Comparison of ENCODE assay signal across 28 cellular contexts in genomic region chr19:11098861-11099260, GRCh38. TPM values are rescaled to one million over a fixed set of nuclear protein-coding genes. Genes with fewer than 3 reads are reported as not detected.
DNase-seq lines count a peak whose midpoint lies in the region; ATAC-seq and TF ChIP-seq lines count a peak whose summit lies in the region.
"Had no signal": no experiment of that assay in that cellular context is flagged by ENCODE, and none has a peak within 500 bp of the region (broad histone marks: within the 10 kb centered on the region; RNA-seq: fewer than 3 reads in every experiment).

No MANE protein-coding gene starts in this region.

- H3K9me3 ChIP-seq in HEK293 (ENCODE audit: control insufficient read depth, insufficient read depth, low read depth, low read length) (no peaks in the 10 kb centered on the region), prostate gland (no peaks in the 10 kb centered on the region)
- H3K9me3 ChIP-seq: adrenal gland, pancreas had no signal

- H3K27ac ChIP-seq in HEK293 (ENCODE audit: extremely low read depth, low read depth, low read length) = no peak overlapping the region
- H3K27ac ChIP-seq in prostate gland = no peak overlapping the region
- H3K27ac ChIP-seq: brain microvascular endothelial cell, pancreas, VCaP had no signal

- H3K27me3 ChIP-seq in prostate gland (replicated peaks; ENCODE audit: insufficient read depth) = no peaks in the 10 kb centered on the region
- H3K27me3 ChIP-seq: adrenal gland, BLaER1, brain microvascular endothelial cell, pancreas had no signal

- POLR2A ChIA-PET in HEK293 (lab: Yijun Ruan, JAX) = no interaction called here

- DNase-seq in activated naive CD4-positive, alpha-beta T cell treated with anti-CD3 and anti-CD28 coated beads, Interleukin-2, amount 10 ng/mL, durations not matched to agents 7 days and 5 days = no peak
- DNase-seq in activated naive CD4-positive, alpha-beta T cell treated with anti-CD3 and anti-CD28 coated beads for 36 hours = no peak
- DNase-seq in activated T-helper 2 cell treated with anti-CD3 and anti-CD28 coated beads, Interferon-gamma antibody, Interleukin-2, Interleukin-4, amounts not matched to agents 10 μg/mL and 5 μg/mL and 100 μg/mL, durations not matched to agents 14 hours and 24 hours and 36 hours (ENCODE audit: low spot score) = no peak
- DNase-seq in natural killer cell treated with Interleukin-12 subunit alpha and Interleukin-12 subunit beta and Interleukin-15 and Interleukin-18, amount 100 ng/mL, for 72 hours (ENCODE audit: low spot score) = no peak
- no peak for DNase-seq in NCI-H2107 (lab: John Stamatoyannopoulos, UW)
- DNase-seq in dedifferentiated amniotic fluid mesenchymal stem cell (ENCODE audit: extremely low spot score) = no peak
- no peak for DNase-seq in prostate gland (ENCODE audit: low spot score)
- DNase-seq: activated CD8-positive, alpha-beta memory T cell treated with anti-CD3 and anti-CD28 coated beads, Interleukin-2, amount 50 U/mL, for 4 hours; activated gamma-delta T cell; adrenal gland; brain microvascular endothelial cell; DND-41; effector CD4-positive, alpha-beta T cell; glutamatergic neuron; islet precursor cell; NCI-H1417 treated with DMSO at 0.1 percent for 48 hours; NCI-H446 treated with DMSO at 0.1 percent for 48 hours; NCI-H82; pancreas; stimulated activated CD4-positive, alpha-beta T cell treated with anti-CD3 and anti-CD28 coated beads, Interleukin-2, amount 100 ng/mL, for 48 hours; T-helper 9 cell had no signal

- H3K4me1 Mint-ChIP-seq in activated naive CD4-positive, alpha-beta T cell treated with anti-CD3 and anti-CD28 coated beads, Interleukin-2, amount 10 ng/mL, durations not matched to agents 7 days and 5 days = peaks cover 58% of the 10 kb centered on the region
- H3K4me1 Mint-ChIP-seq in activated naive CD4-positive, alpha-beta T cell treated with anti-CD3 and anti-CD28 coated beads for 36 hours (ENCODE audit: low read depth) = peaks cover 46% of the 10 kb centered on the region
- peaks cover 36% of the 10 kb centered on the region for H3K4me1 Mint-ChIP-seq in activated T-helper 2 cell treated with anti-CD3 and anti-CD28 coated beads, Interferon-gamma antibody, Interleukin-2, Interleukin-4, amounts not matched to agents 10 μg/mL and 5 μg/mL and 100 μg/mL, durations not matched to agents 14 hours and 24 hours and 36 hours (ENCODE audit: low read depth)
- H3K4me1 Mint-ChIP-seq in natural killer cell treated with Interleukin-12 subunit alpha and Interleukin-12 subunit beta and Interleukin-15 and Interleukin-18, amount 100 ng/mL, for 72 hours (ENCODE audit: low read depth in 2 of 2) = peaks cover 34 to 37% of the 10 kb centered on the region in 2 donors

- H3K27ac Mint-ChIP-seq in activated naive CD4-positive, alpha-beta T cell treated with anti-CD3 and anti-CD28 coated beads, Interleukin-2, amount 10 ng/mL, durations not matched to agents 7 days and 5 days = peak overlapping the region; percentile 12
- H3K27ac Mint-ChIP-seq in activated naive CD4-positive, alpha-beta T cell treated with anti-CD3 and anti-CD28 coated beads for 36 hours = no peak overlapping the region
- peak overlapping the region; percentile 65 for H3K27ac Mint-ChIP-seq in activated T-helper 2 cell treated with anti-CD3 and anti-CD28 coated beads, Interferon-gamma antibody, Interleukin-2, Interleukin-4, amounts not matched to agents 10 μg/mL and 5 μg/mL and 100 μg/mL, durations not matched to agents 14 hours and 24 hours and 36 hours
- H3K27ac Mint-ChIP-seq in natural killer cell treated with Interleukin-12 subunit alpha and Interleukin-12 subunit beta and Interleukin-15 and Interleukin-18, amount 100 ng/mL, for 72 hours = peak overlapping the region; percentile 53 to 89
- H3K27ac Mint-ChIP-seq: nephron had no signal

- no peaks in the 10 kb centered on the region for H3K27me3 Mint-ChIP-seq in activated naive CD4-positive, alpha-beta T cell treated with anti-CD3 and anti-CD28 coated beads, Interleukin-2, amount 10 ng/mL, durations not matched to agents 7 days and 5 days
- no peaks in the 10 kb centered on the region for H3K27me3 Mint-ChIP-seq in activated naive CD4-positive, alpha-beta T cell treated with anti-CD3 and anti-CD28 coated beads for 36 hours (ENCODE audit: low read depth)
- H3K27me3 Mint-ChIP-seq in activated T-helper 2 cell treated with anti-CD3 and anti-CD28 coated beads, Interferon-gamma antibody, Interleukin-2, Interleukin-4, amounts not matched to agents 10 μg/mL and 5 μg/mL and 100 μg/mL, durations not matched to agents 14 hours and 24 hours and 36 hours (ENCODE audit: low read depth) = no peaks in the 10 kb centered on the region
- no peaks in the 10 kb centered on the region for H3K27me3 Mint-ChIP-seq in natural killer cell treated with Interleukin-12 subunit alpha and Interleukin-12 subunit beta and Interleukin-15 and Interleukin-18, amount 100 ng/mL, for 72 hours
- H3K27me3 Mint-ChIP-seq: type B pancreatic cell had no signal

- H3K4me3 Mint-ChIP-seq in activated naive CD4-positive, alpha-beta T cell treated with anti-CD3 and anti-CD28 coated beads, Interleukin-2, amount 10 ng/mL, durations not matched to agents 7 days and 5 days = no peak overlapping the region
- no peak overlapping the region for H3K4me3 Mint-ChIP-seq in activated naive CD4-positive, alpha-beta T cell treated with anti-CD3 and anti-CD28 coated beads for 36 hours
- H3K4me3 Mint-ChIP-seq in activated T-helper 2 cell treated with anti-CD3 and anti-CD28 coated beads, Interferon-gamma antibody, Interleukin-2, Interleukin-4, amounts not matched to agents 10 μg/mL and 5 μg/mL and 100 μg/mL, durations not matched to agents 14 hours and 24 hours and 36 hours (ENCODE audit: low read depth) = no peak overlapping the region
- no peak overlapping the region for H3K4me3 Mint-ChIP-seq in natural killer cell treated with Interleukin-12 subunit alpha and Interleukin-12 subunit beta and Interleukin-15 and Interleukin-18, amount 100 ng/mL, for 72 hours
- H3K4me3 Mint-ChIP-seq: nephron, type B pancreatic cell had no signal

- no peaks in the 10 kb centered on the region for H3K4me1 ChIP-seq in HEK293 (ENCODE audit: control insufficient read depth, insufficient read depth, low read length)
- H3K4me1 ChIP-seq in prostate gland (replicated peaks) = peaks cover 2% of the 10 kb centered on the region

- TF ChIP-seq CTCF in HEK293 (tag by site-specific recombination; IDR thresholded peaks at IDR 0.05) (no peak), prostate gland (IDR thresholded peaks at IDR 0.05) (no peak)

- peaks cover 73% of the 10 kb centered on the region for H3K36me3 Mint-ChIP-seq in activated naive CD4-positive, alpha-beta T cell treated with anti-CD3 and anti-CD28 coated beads, Interleukin-2, amount 10 ng/mL, durations not matched to agents 7 days and 5 days
- peaks cover 63% of the 10 kb centered on the region for H3K36me3 Mint-ChIP-seq in activated naive CD4-positive, alpha-beta T cell treated with anti-CD3 and anti-CD28 coated beads for 36 hours (ENCODE audit: low read depth)
- H3K36me3 Mint-ChIP-seq in activated T-helper 2 cell treated with anti-CD3 and anti-CD28 coated beads, Interferon-gamma antibody, Interleukin-2, Interleukin-4, amounts not matched to agents 10 μg/mL and 5 μg/mL and 100 μg/mL, durations not matched to agents 14 hours and 24 hours and 36 hours (ENCODE audit: low read depth) = peaks cover 78% of the 10 kb centered on the region
- peaks cover 24% of the 10 kb centered on the region for H3K36me3 Mint-ChIP-seq in natural killer cell treated with Interleukin-12 subunit alpha and Interleukin-12 subunit beta and Interleukin-15 and Interleukin-18, amount 100 ng/mL, for 72 hours

- WGBS in prostate gland = 82% methylated on average over 3 of the region's 3 CpGs

- no peak for ATAC-seq in natural killer cell treated with Interleukin-12 subunit alpha and Interleukin-12 subunit beta and Interleukin-15 and Interleukin-18, amount 100 ng/mL, for 72 hours
- ATAC-seq: pancreas, right cardiac atrium, SK-N-SH treated with all-trans-retinoic acid at 6 μM for 48 hours had no signal

- CTCF ChIA-PET in activated naive CD4-positive, alpha-beta T cell treated with anti-CD3 and anti-CD28 coated beads, Interleukin-2, amount 10 ng/mL, durations not matched to agents 7 days and 5 days (lab: Charles Lee) = no interaction called here
- CTCF ChIA-PET in activated naive CD4-positive, alpha-beta T cell treated with anti-CD3 and anti-CD28 coated beads for 36 hours (lab: Charles Lee) = no interaction called here
- CTCF ChIA-PET in HEK293 (lab: Yijun Ruan, JAX) = interaction anchor here (1.2 kb wide), 1 partner anchor 27 kb away, joined by 6 read pairs; no protein-coding TSS in a partner anchor

- no peaks in the 10 kb centered on the region for H3K9me3 Mint-ChIP-seq in activated naive CD4-positive, alpha-beta T cell treated with anti-CD3 and anti-CD28 coated beads, Interleukin-2, amount 10 ng/mL, durations not matched to agents 7 days and 5 days
- H3K9me3 Mint-ChIP-seq in activated naive CD4-positive, alpha-beta T cell treated with anti-CD3 and anti-CD28 coated beads for 36 hours = peaks cover 1% of the 10 kb centered on the region
- peaks cover 4% of the 10 kb centered on the region for H3K9me3 Mint-ChIP-seq in activated T-helper 2 cell treated with anti-CD3 and anti-CD28 coated beads, Interferon-gamma antibody, Interleukin-2, Interleukin-4, amounts not matched to agents 10 μg/mL and 5 μg/mL and 100 μg/mL, durations not matched to agents 14 hours and 24 hours and 36 hours
- H3K9me3 Mint-ChIP-seq in natural killer cell treated with Interleukin-12 subunit alpha and Interleukin-12 subunit beta and Interleukin-15 and Interleukin-18, amount 100 ng/mL, for 72 hours = peaks cover 3% of the 10 kb centered on the region
- H3K9me3 Mint-ChIP-seq: nephron, type B pancreatic cell had no signal

- intact Hi-C loops in activated naive CD4-positive, alpha-beta T cell treated with anti-CD3 and anti-CD28 coated beads for 36 hours (cut with micrococcal nuclease) = loop anchor here (5.0 to 10.0 kb wide), 2 partner anchors 483 to 1836 kb away; partner anchors contain the start of genes CALR and FARSA
- intact Hi-C loops in activated T-helper 2 cell treated with anti-CD3 and anti-CD28 coated beads, Interferon-gamma antibody, Interleukin-2, Interleukin-4, amounts not matched to agents 10 μg/mL and 5 μg/mL and 100 μg/mL, durations not matched to agents 14 hours and 24 hours and 36 hours (cut with micrococcal nuclease) = loop anchor here (5.0 kb wide), 1 partner anchor 62 kb away; no protein-coding TSS in a partner anchor
- intact Hi-C loops in prostate gland (cut with DNase I) = loop anchor here (10.0 kb wide), 1 partner anchor 64 kb away; no protein-coding TSS in a partner anchor

- no peak for TF ChIP-seq POLR2A in prostate gland (IDR thresholded peaks at IDR 0.05)

- H3K36me3 ChIP-seq in HEK293 (ENCODE audit: control insufficient read depth in 2 of 2, insufficient read depth in 1 of 2, low read length in 2 of 2) (peaks cover 7 to 43% of the 10 kb centered on the region in 2 experiments; a peak in 2 of 3 replicates), prostate gland (peaks cover 0 to 7% of the 10 kb centered on the region in 2 donors)

- H3K4me3 ChIP-seq in HEK293 (ENCODE audit: low read depth, low read length) (no peak overlapping the region), prostate gland (no peak overlapping the region)
- H3K4me3 ChIP-seq: adrenal gland, BLaER1, pancreas had no signal

RNA-seq across cellular contexts. Expression of gene LDLR, which starts 9.6 kb away (rescaled TPM):
- total RNA-seq in activated naive CD4-positive, alpha-beta T cell treated with anti-CD3 and anti-CD28 coated beads for 36 hours = 10 to 100 TPM; 64.2 to 64.9 TPM
- total RNA-seq in activated T-helper 2 cell treated with anti-CD3 and anti-CD28 coated beads, Interferon-gamma antibody, Interleukin-2, Interleukin-4, amounts not matched to agents 10 μg/mL and 5 μg/mL and 100 μg/mL, durations not matched to agents 14 hours and 24 hours and 36 hours = 138 and 140 TPM in 2 replicates
- total RNA-seq in natural killer cell treated with Interleukin-12 subunit alpha and Interleukin-12 subunit beta and Interleukin-15 and Interleukin-18, amount 100 ng/mL, for 72 hours = 100 to 1,000 TPM; 179 to 194 TPM
- total RNA-seq in prostate gland = 10 to 100 TPM; 17.4 to 41.5 TPM

RNA-seq across cellular contexts. Expression of gene SPC24, which starts 56.7 kb away (rescaled TPM):
- 100 to 1,000 TPM in 1 of 2 experiments, 10 to 100 TPM in 1; 94.7 to 102 TPM for total RNA-seq in activated naive CD4-positive, alpha-beta T cell treated with anti-CD3 and anti-CD28 coated beads for 36 hours
- 38.3 and 38.8 TPM in 2 replicates for total RNA-seq in activated T-helper 2 cell treated with anti-CD3 and anti-CD28 coated beads, Interferon-gamma antibody, Interleukin-2, Interleukin-4, amounts not matched to agents 10 μg/mL and 5 μg/mL and 100 μg/mL, durations not matched to agents 14 hours and 24 hours and 36 hours
- total RNA-seq in natural killer cell treated with Interleukin-12 subunit alpha and Interleukin-12 subunit beta and Interleukin-15 and Interleukin-18, amount 100 ng/mL, for 72 hours = 10 to 100 TPM; 26.6 to 48.3 TPM
- 1 to 10 TPM in 1 of 2 donors, under 1 TPM in 1; 0.73 to 5.0 TPM for total RNA-seq in prostate gland
